ENCODE assay signal across 19 cellular contexts in genomic region chr10:30858499-30858898, GRCh38.
DNase-seq lines count a peak whose midpoint lies in the region; ATAC-seq and TF ChIP-seq lines count a peak whose summit lies in the region.
"Had no signal": no experiment of that assay in that cellular context is flagged by ENCODE, and none has a peak within 500 bp of the region (broad histone marks: within the 10 kb centered on the region; RNA-seq: fewer than 3 reads in every experiment).

No MANE protein-coding gene starts in this region.

- WGBS in esophagus squamous epithelium, 2 donors: 56 to 88% methylated on average over 2 of the region's 2 CpGs
- WGBS in thyroid gland, 2 donors: 32 to 63% methylated on average over 2 of the region's 2 CpGs

- H3K4me1 ChIP-seq in esophagus squamous epithelium (peaks cover 0 to 21% (median 12%) of the 10 kb centered on the region in 3 donors), left lung (peaks cover 8 to 59% of the 10 kb centered on the region in 2 donors), thyroid gland (peaks cover 29 to 60% of the 10 kb centered on the region in 2 donors)
- H3K4me1 ChIP-seq: HAP-1, pancreas had no signal

- no peaks in the 10 kb centered on the region for H3K27me3 Mint-ChIP-seq in stimulated activated naive B cell treated with anti-CD40 and anti-IgM and Interleukin-4, amounts not matched to agents 10 μg/mL and 1 μg/mL and 100 μg/mL, for 72 hours
- H3K27me3 Mint-ChIP-seq in activated CD4-positive, alpha-beta memory T cell treated with anti-CD3 and anti-CD28 coated beads, Interleukin-2, amount 10 ng/mL, durations not matched to agents 7 days and 5 days: no peaks in the 10 kb centered on the region
- H3K27me3 Mint-ChIP-seq: activated naive CD8-positive, alpha-beta T cell treated with anti-CD3 and anti-CD28 coated beads, Interleukin-2, amount 50 U/mL, for 24 hours; T-cell had no signal

- no peak for TF ChIP-seq POLR2A in esophagus squamous epithelium (IDR thresholded peaks at IDR 0.05)
- TF ChIP-seq POLR2A in thyroid gland (IDR thresholded peaks at IDR 0.05): no peak

- DNase-seq in HL-60 (ENCODE audit: low read depth in 1 of 2, low spot score in 1 of 2) (no peak), esophagus squamous epithelium (lab: John Stamatoyannopoulos, UW) (no peak), left lung (no peak), thyroid gland (no peak), AML-193 (lab: John Stamatoyannopoulos, UW) (no peak), GF-D8 (lab: John Stamatoyannopoulos, UW) (no peak)
- DNase-seq in stimulated activated naive B cell treated with anti-CD40 and anti-IgM and Interleukin-4, amounts not matched to agents 10 μg/mL and 1 μg/mL and 100 μg/mL, for 72 hours: no peak
- no peak for DNase-seq in activated CD4-positive, alpha-beta memory T cell treated with anti-CD3 and anti-CD28 coated beads, Interleukin-2, amount 10 ng/mL, durations not matched to agents 7 days and 5 days
- DNase-seq: activated CD8-positive, alpha-beta memory T cell treated with anti-CD3 and anti-CD28 coated beads for 24 hours; activated naive CD8-positive, alpha-beta T cell treated with anti-CD3 and anti-CD28 coated beads, Interleukin-2, amount 50 U/mL, for 24 hours; kidney glomerular epithelial cell; NCI-H187; stimulated activated naive CD4-positive, alpha-beta T cell; T-cell; WERI-Rb-1 had no signal

- no peak overlapping the region for H3K4me3 ChIP-seq in HL-60 (replicated peaks; ENCODE audit: insufficient read depth, low read length)
- no peak overlapping the region for H3K4me3 ChIP-seq in esophagus squamous epithelium
- no peak overlapping the region for H3K4me3 ChIP-seq in left lung
- no peak overlapping the region for H3K4me3 ChIP-seq in thyroid gland (replicated peaks in 1 of 3)
- H3K4me3 ChIP-seq: HAP-1, hepatocyte, pancreas had no signal

- no peaks in the 10 kb centered on the region for H3K9me3 Mint-ChIP-seq in stimulated activated naive B cell treated with anti-CD40 and anti-IgM and Interleukin-4, amounts not matched to agents 10 μg/mL and 1 μg/mL and 100 μg/mL, for 72 hours
- no peaks in the 10 kb centered on the region for H3K9me3 Mint-ChIP-seq in activated CD4-positive, alpha-beta memory T cell treated with anti-CD3 and anti-CD28 coated beads, Interleukin-2, amount 10 ng/mL, durations not matched to agents 7 days and 5 days
- H3K9me3 Mint-ChIP-seq: activated naive CD8-positive, alpha-beta T cell treated with anti-CD3 and anti-CD28 coated beads, Interleukin-2, amount 50 U/mL, for 24 hours; activated T-helper 1 cell treated with anti-CD3 and anti-CD28 coated beads, Interleukin-12 subunit alpha, Interleukin-12 subunit beta, Interleukin-2, Interleukin-4 antibody, amounts not matched to agents 30 ng/mL and 10 ng/mL and 1 ng/mL, durations not matched to agents 14 hours and 24 hours and 36 hours; T-cell had no signal

- H3K36me3 Mint-ChIP-seq in stimulated activated naive B cell treated with anti-CD40 and anti-IgM and Interleukin-4, amounts not matched to agents 10 μg/mL and 1 μg/mL and 100 μg/mL, for 72 hours: peaks cover 0 to 4% of the 10 kb centered on the region in 2 donors
- no peaks in the 10 kb centered on the region for H3K36me3 Mint-ChIP-seq in activated CD4-positive, alpha-beta memory T cell treated with anti-CD3 and anti-CD28 coated beads, Interleukin-2, amount 10 ng/mL, durations not matched to agents 7 days and 5 days (ENCODE audit: low read depth)

- no peaks in the 10 kb centered on the region for H3K36me3 ChIP-seq in esophagus squamous epithelium
- no peaks in the 10 kb centered on the region for H3K36me3 ChIP-seq in left lung
- H3K36me3 ChIP-seq in thyroid gland: no peaks in the 10 kb centered on the region
- H3K36me3 ChIP-seq: HAP-1, pancreas, WERI-Rb-1 had no signal

- H3K27ac ChIP-seq in HL-60 (replicated peaks) (peak overlapping the region; percentile 55), esophagus squamous epithelium (peak overlapping the region in 3 of 4 donors; percentile 20 to 54 (median 53)), left lung (peak overlapping the region; percentile 55 to 58), thyroid gland (peak overlapping the region; percentile 55 to 71 (median 58))
- H3K27ac ChIP-seq: hepatocyte, pancreas, WERI-Rb-1 had no signal

- CTCF ChIA-PET in activated CD4-positive, alpha-beta memory T cell treated with anti-CD3 and anti-CD28 coated beads, Interleukin-2, amount 10 ng/mL, durations not matched to agents 7 days and 5 days (lab: Charles Lee): no interaction called here

- no peaks in the 10 kb centered on the region for H3K27me3 ChIP-seq in HL-60 (ENCODE audit: insufficient read depth, poor library complexity, severe bottlenecking)
- H3K27me3 ChIP-seq in esophagus squamous epithelium: no peaks in the 10 kb centered on the region
- H3K27me3 ChIP-seq in left lung: no peaks in the 10 kb centered on the region
- no peaks in the 10 kb centered on the region for H3K27me3 ChIP-seq in thyroid gland
- H3K27me3 ChIP-seq: hepatocyte, pancreas had no signal

- intact Hi-C loops in esophagus squamous epithelium (cut with DNase I) (no loop called here), left lung (cut with DNase I) (no loop called here), thyroid gland (cut with DNase I) (no loop called here)

- ATAC-seq in left lung: peak; percentile 21
- ATAC-seq in stimulated activated naive B cell treated with anti-CD40 and anti-IgM and Interleukin-4, amounts not matched to agents 10 μg/mL and 1 μg/mL and 100 μg/mL, for 72 hours (replicated peaks): no peak
- ATAC-seq: activated naive CD8-positive, alpha-beta T cell treated with anti-CD3 and anti-CD28 coated beads, Interleukin-2, amount 50 U/mL, for 24 hours; T-cell had no signal

- H3K9me3 ChIP-seq in esophagus squamous epithelium (no peaks in the 10 kb centered on the region), left lung (no peaks in the 10 kb centered on the region), thyroid gland (no peaks in the 10 kb centered on the region)
- H3K9me3 ChIP-seq: HAP-1, pancreas had no signal

- H3K27ac Mint-ChIP-seq in stimulated activated naive B cell treated with anti-CD40 and anti-IgM and Interleukin-4, amounts not matched to agents 10 μg/mL and 1 μg/mL and 100 μg/mL, for 72 hours: no peak overlapping the region
- no peak overlapping the region for H3K27ac Mint-ChIP-seq in activated CD4-positive, alpha-beta memory T cell treated with anti-CD3 and anti-CD28 coated beads, Interleukin-2, amount 10 ng/mL, durations not matched to agents 7 days and 5 days
- H3K27ac Mint-ChIP-seq: activated naive CD8-positive, alpha-beta T cell treated with anti-CD3 and anti-CD28 coated beads, Interleukin-2, amount 50 U/mL, for 24 hours; activated T-helper 1 cell treated with anti-CD3 and anti-CD28 coated beads, Interleukin-12 subunit alpha, Interleukin-12 subunit beta, Interleukin-2, Interleukin-4 antibody, amounts not matched to agents 30 ng/mL and 10 ng/mL and 1 ng/mL, durations not matched to agents 14 hours and 24 hours and 36 hours; T-cell had no signal

- H3K4me1 Mint-ChIP-seq in stimulated activated naive B cell treated with anti-CD40 and anti-IgM and Interleukin-4, amounts not matched to agents 10 μg/mL and 1 μg/mL and 100 μg/mL, for 72 hours: no peaks in the 10 kb centered on the region
- no peaks in the 10 kb centered on the region for H3K4me1 Mint-ChIP-seq in activated CD4-positive, alpha-beta memory T cell treated with anti-CD3 and anti-CD28 coated beads, Interleukin-2, amount 10 ng/mL, durations not matched to agents 7 days and 5 days
- H3K4me1 Mint-ChIP-seq: activated naive CD8-positive, alpha-beta T cell treated with anti-CD3 and anti-CD28 coated beads, Interleukin-2, amount 50 U/mL, for 24 hours; T-cell had no signal

- no peak for TF ChIP-seq CTCF in HL-60 (IDR thresholded peaks at IDR 0.05; ENCODE audit: insufficient read depth, low read length)
- TF ChIP-seq CTCF in esophagus squamous epithelium (IDR thresholded peaks at IDR 0.05): no peak
- no peak for TF ChIP-seq CTCF in left lung (IDR thresholded peaks at IDR 0.05)
- no peak for TF ChIP-seq CTCF in thyroid gland (IDR thresholded peaks at IDR 0.05)

- no peak overlapping the region for H3K4me3 Mint-ChIP-seq in stimulated activated naive B cell treated with anti-CD40 and anti-IgM and Interleukin-4, amounts not matched to agents 10 μg/mL and 1 μg/mL and 100 μg/mL, for 72 hours
- H3K4me3 Mint-ChIP-seq in activated CD4-positive, alpha-beta memory T cell treated with anti-CD3 and anti-CD28 coated beads, Interleukin-2, amount 10 ng/mL, durations not matched to agents 7 days and 5 days: no peak overlapping the region
- H3K4me3 Mint-ChIP-seq: activated naive CD8-positive, alpha-beta T cell treated with anti-CD3 and anti-CD28 coated beads, Interleukin-2, amount 50 U/mL, for 24 hours; activated T-helper 1 cell treated with anti-CD3 and anti-CD28 coated beads, Interleukin-12 subunit alpha, Interleukin-12 subunit beta, Interleukin-2, Interleukin-4 antibody, amounts not matched to agents 30 ng/mL and 10 ng/mL and 1 ng/mL, durations not matched to agents 14 hours and 24 hours and 36 hours; T-cell had no signal

- POLR2A ChIA-PET in activated CD4-positive, alpha-beta memory T cell treated with anti-CD3 and anti-CD28 coated beads, Interleukin-2, amount 10 ng/mL, durations not matched to agents 7 days and 5 days (lab: Charles Lee): no interaction called here
